22 cellular contexts compared by ENCODE assay signal in genomic region chr6:80010296-80010695, GRCh38.
"Had no signal": no experiment of that assay in that cellular context is flagged by ENCODE, and none has a peak within 500 bp of the region (broad histone marks: within the 10 kb centered on the region; RNA-seq: fewer than 3 reads in every experiment).

No MANE protein-coding gene starts in this region.

- H3K4me2 ChIP-seq: hepatocyte had no signal

- H3K27ac Mint-ChIP-seq: activated naive CD4-positive, alpha-beta T cell treated with anti-CD3 and anti-CD28 coated beads, Interleukin-2, amount 50 U/mL, for 72 hours; memory B cell; progenitor cell of endocrine pancreas had no signal

- H3K4me1 ChIP-seq: adrenal gland, tibial artery had no signal

- H2AFZ ChIP-seq: hepatocyte had no signal

- ATAC-seq: activated CD4-positive, CD25-positive, alpha-beta regulatory T cell treated with anti-CD3 and anti-CD28 coated beads, Interleukin-2, amount 50 U/mL, for 24 hours; activated naive CD4-positive, alpha-beta T cell treated with anti-CD3 and anti-CD28 coated beads, Interleukin-2, amount 50 U/mL, for 72 hours; stimulated activated naive CD8-positive, alpha-beta T cell treated with anti-CD3 and anti-CD28 coated beads, Interleukin-15, Interleukin-2, amounts not matched to agents 100 U/mL and 50 U/mL, for 24 hours had no signal

- H3K27me3 Mint-ChIP-seq: memory B cell, progenitor cell of endocrine pancreas had no signal

- H3K27ac ChIP-seq: adrenal gland, esophagus muscularis mucosa, hepatocyte, right atrium auricular region, tibial artery had no signal

- DNase-seq: activated CD4-positive, alpha-beta T cell treated with anti-CD3 and anti-CD28 coated beads, Interleukin-2, amount 50 U/mL, for 1 hour; activated CD8-positive, alpha-beta memory T cell treated with anti-CD3 and anti-CD28 coated beads for 24 hours; activated CD8-positive, alpha-beta memory T cell treated with anti-CD3 and anti-CD28 coated beads, Interleukin-2, amount 50 U/mL, for 48 hours; activated gamma-delta T cell treated with Interleukin-2 at 50 U/mL for 16 hours; adrenal gland; cerebellar nuclear complex; effector CD4-positive, alpha-beta T cell; occipital lobe; stimulated activated CD4-positive, alpha-beta T cell treated with anti-CD3 and anti-CD28 coated beads, Interleukin-12 subunit alpha, Interleukin-12 subunit beta, amount 100 ng/mL, for 4 hours; stimulated activated CD4-positive, alpha-beta T cell treated with anti-CD3 and anti-CD28 coated beads, Interleukin-1b, Interleukin-23, amount 100 ng/mL, for 48 hours; stimulated activated CD8-positive, alpha-beta memory T cell treated with anti-CD3 and anti-CD28 coated beads, Interleukin-4, amount 100 ng/mL, for 48 hours; stimulated activated naive CD8-positive, alpha-beta T cell treated with anti-CD3 and anti-CD28 coated beads, Interleukin-15, Interleukin-2, amounts not matched to agents 100 U/mL and 50 U/mL, for 24 hours; substantia nigra; T1000; tibial artery had no signal

- H3K4me1 Mint-ChIP-seq: memory B cell had no signal

- H3K36me3 Mint-ChIP-seq: memory B cell had no signal

- H3K36me3 ChIP-seq: adrenal gland, esophagus muscularis mucosa, right atrium auricular region, tibial artery had no signal

- H3K4me3 ChIP-seq: adrenal gland, esophagus muscularis mucosa, hepatocyte, right atrium auricular region, tibial artery had no signal

- H3K9me3 Mint-ChIP-seq: activated naive CD4-positive, alpha-beta T cell treated with anti-CD3 and anti-CD28 coated beads, Interleukin-2, amount 50 U/mL, for 72 hours; memory B cell had no signal

- H3K4me3 Mint-ChIP-seq: memory B cell had no signal

- H3K27me3 ChIP-seq: adrenal gland, esophagus muscularis mucosa, hepatocyte, right atrium auricular region, tibial artery had no signal

- H3K9me3 ChIP-seq: adrenal gland, esophagus muscularis mucosa, right atrium auricular region, tibial artery had no signal
